Comparison of ENCODE assay signal across 8 cellular contexts in the genomic region with DNA sequence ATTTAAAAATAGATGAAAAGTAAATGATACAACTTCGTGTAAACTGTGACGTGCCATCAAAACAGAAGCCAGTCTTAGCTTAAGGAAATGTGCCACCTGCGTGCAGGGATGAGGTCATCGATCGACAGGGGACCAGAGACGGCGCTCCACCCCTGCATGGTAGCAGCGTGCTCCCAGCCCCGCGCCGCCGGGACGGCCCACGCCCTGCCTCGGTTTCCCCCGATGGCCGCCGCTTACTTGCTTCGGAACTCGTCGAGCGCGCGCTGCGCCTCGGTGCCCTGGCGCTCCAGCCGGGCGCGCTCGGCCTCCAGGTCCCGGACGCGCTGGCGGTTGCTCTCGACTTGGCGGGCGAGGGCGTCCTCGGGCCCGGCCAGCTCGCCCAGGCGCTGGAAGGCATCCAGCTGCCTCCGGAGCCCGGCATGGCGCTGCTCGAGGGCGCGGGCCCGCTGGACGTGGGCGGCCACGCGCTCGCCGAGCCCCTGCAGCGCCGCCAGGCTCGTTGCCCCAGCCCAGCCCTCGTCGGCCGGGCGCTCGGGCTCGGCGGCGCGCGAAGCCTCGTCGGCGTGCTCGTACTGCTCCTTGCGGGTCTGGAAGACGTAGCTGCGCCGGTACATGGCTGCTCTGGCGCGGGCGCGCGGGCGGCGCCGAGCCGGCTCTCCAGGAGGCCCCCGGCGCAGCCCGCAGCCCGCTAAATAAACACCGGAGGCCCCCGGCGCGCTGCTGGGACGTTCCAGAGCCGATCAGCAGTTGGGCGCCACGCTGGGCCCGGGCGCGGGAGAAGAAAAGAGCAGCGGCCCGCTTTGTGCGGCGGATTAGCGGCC. TPM values are rescaled to one million over a fixed set of nuclear protein-coding genes. Genes with fewer than 3 reads are reported as not detected.
A peak's percentile ranks its signal among the peaks of the same experiment; 100 is the strongest.
DNase-seq lines count a peak whose midpoint lies in the region; ATAC-seq, FAIRE-seq and TF ChIP-seq lines count a peak whose summit lies in the region.

TSS of gene BFSP1 (minus strand) at position 664 of the 821 bp plus-strand sequence. CDS start at position 614, 50 bp downstream.

- DNase-seq in EH (ENCODE audit: low read depth) (peak; percentile 75), HuH-7 (ENCODE audit: low spot score) (peak; percentile 71), RWPE1 (ENCODE audit: low spot score) (peak; percentile 50), heart left ventricle (peak; percentile 36 to 75 (median 54)), pancreas (peak; percentile 80 to 89 (median 84)), cortex of kidney (lab: John Stamatoyannopoulos, UW) (no peak)
- peak; percentile 62 for DNase-seq in activated naive CD8-positive, alpha-beta T cell treated with anti-CD3 and anti-CD28 coated beads for 36 hours

- no peaks in the 10 kb centered on the region for H3K36me3 ChIP-seq in heart left ventricle
- no peaks in the 10 kb centered on the region for H3K36me3 ChIP-seq in pancreas
- H3K36me3 ChIP-seq in urinary bladder (ENCODE audit: insufficient read depth), result no peaks in the 10 kb centered on the region

- H3K4me1 Mint-ChIP-seq in activated naive CD8-positive, alpha-beta T cell treated with anti-CD3 and anti-CD28 coated beads for 36 hours, result peaks cover 14% of the 10 kb centered on the region

- peak within 1 kb of the TSS; percentile 67 for H3K27ac Mint-ChIP-seq in activated naive CD8-positive, alpha-beta T cell treated with anti-CD3 and anti-CD28 coated beads for 36 hours

- H3K4me3 ChIP-seq in heart left ventricle (peak within 1 kb of the TSS; percentile 31 to 76 (median 55)), pancreas (peak within 1 kb of the TSS; percentile 39 to 56 (median 44)), urinary bladder (ENCODE audit: low read depth, low read length) (peak within 1 kb of the TSS; percentile 62)

- peaks cover 0 to 17% (median 3%) of the 10 kb centered on the region in 12 donors for H3K4me1 ChIP-seq in heart left ventricle
- peaks cover 5 to 7% (median 6%) of the 10 kb centered on the region in 3 donors for H3K4me1 ChIP-seq in pancreas
- H3K4me1 ChIP-seq in urinary bladder (ENCODE audit: insufficient read depth), result no peaks in the 10 kb centered on the region

- CTCF ChIA-PET in RWPE1 (lab: Yijun Ruan, JAX), result interaction anchor here (0.6 to 1.1 kb wide), 7 partner anchors 25 to 1097 kb away, joined by 3 to 6 read pairs (median 3); no protein-coding TSS in a partner anchor

- H3K9me3 ChIP-seq in heart left ventricle, result no peaks in the 10 kb centered on the region
- H3K9me3 ChIP-seq in pancreas, result no peaks in the 10 kb centered on the region

- intact Hi-C loops in heart left ventricle (cut with DNase I) (loop anchor here in 6 of 10 donors (10.0 kb wide), 3 partner anchors 364 to 464 kb away; no protein-coding TSS in a partner anchor), pancreas (cut with DNase I) (loop anchor here in 1 of 3 donors (10.0 kb wide), 1 partner anchor 84 kb away; no protein-coding TSS in a partner anchor)

- no peaks in the 10 kb centered on the region for H3K9me3 Mint-ChIP-seq in activated naive CD8-positive, alpha-beta T cell treated with anti-CD3 and anti-CD28 coated beads for 36 hours

- H3K27me3 Mint-ChIP-seq in activated naive CD8-positive, alpha-beta T cell treated with anti-CD3 and anti-CD28 coated beads for 36 hours, result peaks cover 27% of the 10 kb centered on the region

- 1 to 4% (median 1%) methylated on average over 43 to 106 of the region's 106 CpGs for WGBS in heart left ventricle, 4 donors
- WGBS in pancreas, 2 donors, result 0% methylated on average over 77 to 106 of the region's 106 CpGs
- WGBS in urinary bladder, result 1% methylated on average over 106 of the region's 106 CpGs

- FAIRE-seq in pancreas (lab: Jason Lieb, UNC), result no peak

- no peaks in the 10 kb centered on the region for H3K36me3 Mint-ChIP-seq in activated naive CD8-positive, alpha-beta T cell treated with anti-CD3 and anti-CD28 coated beads for 36 hours

- TF ChIP-seq CTCF in RWPE1 (conservative IDR thresholded peaks at IDR 0.05; ENCODE audit: low read depth) (no peak), heart left ventricle (IDR thresholded peaks at IDR 0.05) (no peak), pancreas (IDR thresholded peaks at IDR 0.05) (no peak)

- H3K27ac ChIP-seq in RWPE1, result peak within 1 kb of the TSS; percentile 72
- peak within 1 kb of the TSS in 10 of 12 donors; percentile 5 to 83 (median 53) for H3K27ac ChIP-seq in heart left ventricle
- H3K27ac ChIP-seq in pancreas, result peak within 1 kb of the TSS; percentile 61 to 85 (median 76)
- H3K27ac ChIP-seq in urinary bladder (ENCODE audit: low read depth), result no peak within 1 kb of the TSS

- POLR2A ChIA-PET in RWPE1 (lab: Yijun Ruan, JAX; ENCODE audit: low non-redundant PET), result no interaction called here

- TF ChIP-seq POLR2A in heart left ventricle (IDR thresholded peaks at IDR 0.05), result no peak

- peaks cover 0 to 8% (median 0%) of the 10 kb centered on the region in 9 donors for H3K27me3 ChIP-seq in heart left ventricle
- H3K27me3 ChIP-seq in pancreas, result no peaks in the 10 kb centered on the region

- peak within 1 kb of the TSS; percentile 82 for H3K4me3 Mint-ChIP-seq in activated naive CD8-positive, alpha-beta T cell treated with anti-CD3 and anti-CD28 coated beads for 36 hours

- peak; percentile 37 to 90 (median 74) for ATAC-seq in heart left ventricle
- peak; percentile 87 to 90 (median 88) for ATAC-seq in pancreas

RNA-seq across cellular contexts. Expression of gene BFSP1, which starts in this region (rescaled TPM):
- total RNA-seq in activated naive CD8-positive, alpha-beta T cell treated with anti-CD3 and anti-CD28 coated beads for 36 hours, result under 1 TPM; 0.18 to 0.64 TPM
- total RNA-seq in heart left ventricle (1 to 10 TPM in 3 of 9 donors, under 1 TPM in 6; 0.13 to 1.4 (median 0.71) TPM), pancreas (1 to 10 TPM in 4 of 6 donors, under 1 TPM in 2; 0.81 to 1.8 (median 1.4) TPM), urinary bladder (3.3 TPM)
- polyA plus RNA-seq in heart left ventricle (under 1 TPM; 0.11 to 0.30 TPM), pancreas (1 to 10 TPM; 1.0 to 2.0 TPM), urinary bladder (2.0 TPM)

Comparison
In these comparisons a context has a peak if more than half of its experiments do, and no peak if none do; other contexts are left out.
1. Peak in DNase-seq in activated naive CD8-positive, alpha-beta T cell treated with anti-CD3 and anti-CD28 coated beads for 36 hours; RNA of the gene not detected or under 1 TPM.